In the genomic region with DNA sequence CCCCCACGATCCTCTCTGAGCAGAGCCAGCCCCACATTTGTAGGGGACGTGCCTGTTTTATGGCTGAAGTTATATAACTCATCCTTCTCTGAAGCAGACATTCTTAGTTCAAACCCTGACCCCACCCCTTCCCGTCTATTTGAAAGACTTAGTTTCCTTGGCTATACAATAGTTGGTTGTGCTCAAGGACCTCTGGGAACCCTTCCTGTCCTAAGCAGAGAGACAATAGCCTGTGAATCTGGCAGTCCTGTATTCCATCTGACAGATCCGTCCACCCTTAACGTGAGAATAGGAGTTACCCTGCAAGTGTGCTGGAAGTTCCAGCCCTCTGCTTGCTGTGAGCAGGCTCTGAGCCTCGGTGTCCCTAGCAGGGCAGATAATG, we compare ENCODE assay signal across 13 cellular contexts.
DNase-seq lines count a peak whose midpoint lies in the region; ATAC-seq, FAIRE-seq and TF ChIP-seq lines count a peak whose summit lies in the region.
"Had no signal": no experiment of that assay in that cellular context is flagged by ENCODE, and none has a peak within 500 bp of the region (broad histone marks: within the 10 kb centered on the region; RNA-seq: fewer than 3 reads in every experiment).

No MANE protein-coding gene starts in this region.

- H3K27me3 ChIP-seq in astrocyte (ENCODE audit: insufficient read depth, low read length): no peaks in the 10 kb centered on the region
- peaks cover 12% of the 10 kb centered on the region for H3K27me3 ChIP-seq in skeletal muscle satellite cell (ENCODE audit: control insufficient read depth, insufficient read depth, low read length)
- no peaks in the 10 kb centered on the region for H3K27me3 ChIP-seq in CD4-positive, alpha-beta memory T cell (ENCODE audit: insufficient read depth, low read length)
- H3K27me3 ChIP-seq: BE2C had no signal

- H3K4me3 Mint-ChIP-seq in Calu3 (ENCODE audit: low read depth, unreplicated experiment) (peak overlapping the region; percentile 12), astrocyte (ENCODE audit: unreplicated experiment) (no peak overlapping the region)
- no peak overlapping the region for H3K4me3 Mint-ChIP-seq in CD4-positive, alpha-beta memory T cell
- no peak overlapping the region for H3K4me3 Mint-ChIP-seq in activated CD4-positive, alpha-beta T cell treated with anti-CD3 and anti-CD28 coated beads, Interleukin-2, amount 10 ng/mL, durations not matched to agents 7 days and 5 days

- no peaks in the 10 kb centered on the region for H3K79me2 ChIP-seq in astrocyte (ENCODE audit: insufficient read depth, low read length)

- intact Hi-C loops in Calu3 (cut with micrococcal nuclease; ENCODE audit: unreplicated experiment): no loop called here
- intact Hi-C loops in kidney (cut with DNase I): no loop called here
- intact Hi-C loops in CD4-positive, alpha-beta memory T cell (cut with micrococcal nuclease): no loop called here

- ATAC-seq in HG03469 (IDR thresholded peaks at IDR 0.05; ENCODE audit: unreplicated experiment): no peak

- H3K9ac ChIP-seq in astrocyte (ENCODE audit: low read length) (no peak overlapping the region), kidney (ENCODE audit: low read length in 2 of 2) (no peak overlapping the region), skeletal muscle satellite cell (ENCODE audit: low read depth, low read length) (no peak overlapping the region)

- peak overlapping the region; percentile 88 for H3K27ac Mint-ChIP-seq in Calu3 (ENCODE audit: unreplicated experiment)
- no peak overlapping the region for H3K27ac Mint-ChIP-seq in astrocyte (ENCODE audit: unreplicated experiment)
- no peak overlapping the region for H3K27ac Mint-ChIP-seq in CD4-positive, alpha-beta memory T cell
- H3K27ac Mint-ChIP-seq in activated CD4-positive, alpha-beta T cell treated with anti-CD3 and anti-CD28 coated beads, Interleukin-2, amount 10 ng/mL, durations not matched to agents 7 days and 5 days: no peak overlapping the region

- H3K36me3 Mint-ChIP-seq in Calu3 (ENCODE audit: insufficient read depth, unreplicated experiment) (no peaks in the 10 kb centered on the region), astrocyte (ENCODE audit: low read depth, unreplicated experiment) (peaks cover 1% of the 10 kb centered on the region)
- no peaks in the 10 kb centered on the region for H3K36me3 Mint-ChIP-seq in CD4-positive, alpha-beta memory T cell
- H3K36me3 Mint-ChIP-seq in activated CD4-positive, alpha-beta T cell treated with anti-CD3 and anti-CD28 coated beads, Interleukin-2, amount 10 ng/mL, durations not matched to agents 7 days and 5 days (ENCODE audit: low read depth): no peaks in the 10 kb centered on the region

- peak overlapping the region; percentile 55 for H3K4me2 ChIP-seq in astrocyte (ENCODE audit: low read length)
- H3K4me2 ChIP-seq in skeletal muscle satellite cell (ENCODE audit: low read length): peak overlapping the region; percentile 10

- FAIRE-seq in astrocyte (lab: Jason Lieb, UNC) (no peak), kidney (lab: Jason Lieb, UNC) (no peak)

- peaks cover 13% of the 10 kb centered on the region for H3K4me1 ChIP-seq in astrocyte (ENCODE audit: insufficient read depth, low read length)
- peaks cover 0 to 5% of the 10 kb centered on the region in 2 donors for H3K4me1 ChIP-seq in kidney (ENCODE audit: control insufficient read depth in 1 of 2, insufficient read depth in 1 of 2, low read depth in 1 of 2, low read length in 2 of 2)
- H3K4me1 ChIP-seq in skeletal muscle satellite cell (ENCODE audit: control insufficient read depth, insufficient read depth, low read length): peaks cover 12% of the 10 kb centered on the region
- H3K4me1 ChIP-seq in CD4-positive, alpha-beta memory T cell (ENCODE audit: insufficient read depth, low read length): no peaks in the 10 kb centered on the region
- H3K4me1 ChIP-seq: BE2C had no signal

- H3K9me3 ChIP-seq in astrocyte (ENCODE audit: insufficient read depth, low read depth, low read length): no peaks in the 10 kb centered on the region
- no peaks in the 10 kb centered on the region for H3K9me3 ChIP-seq in kidney (ENCODE audit: control insufficient read depth in 1 of 2, low read length in 2 of 2)
- H3K9me3 ChIP-seq in skeletal muscle satellite cell (replicated peaks; ENCODE audit: low read length): no peaks in the 10 kb centered on the region
- H3K9me3 ChIP-seq in CD4-positive, alpha-beta memory T cell (ENCODE audit: control insufficient read depth in 1 of 2, low read length in 2 of 2): no peaks in the 10 kb centered on the region
- H3K9me3 ChIP-seq: BE2C had no signal

- POLR2A ChIA-PET in CD4-positive, alpha-beta memory T cell (lab: Charles Lee; ENCODE audit: partially characterized antibody): no interaction called here
- POLR2A ChIA-PET in activated CD4-positive, alpha-beta T cell treated with anti-CD3 and anti-CD28 coated beads, Interleukin-2, amount 10 ng/mL, durations not matched to agents 7 days and 5 days (lab: Charles Lee): no interaction called here

- no peak for TF ChIP-seq CTCF in Calu3 (IDR thresholded peaks at IDR 0.05; ENCODE audit: unreplicated experiment)
- no peak for TF ChIP-seq CTCF in astrocyte (IDR thresholded peaks at IDR 0.05; ENCODE audit: insufficient read depth, low read depth, low read length)
- TF ChIP-seq CTCF in kidney (IDR thresholded peaks at IDR 0.05; ENCODE audit: borderline replicate concordance, extremely low read depth, insufficient read depth): no peak

- H3K36me3 ChIP-seq in astrocyte (ENCODE audit: insufficient read depth, low read length) (no peaks in the 10 kb centered on the region), kidney (ENCODE audit: control insufficient read depth in 1 of 2, insufficient read depth in 2 of 2, low read length in 2 of 2) (no peaks in the 10 kb centered on the region), skeletal muscle satellite cell (ENCODE audit: insufficient read depth, low read length) (no peaks in the 10 kb centered on the region)
- H3K36me3 ChIP-seq in CD4-positive, alpha-beta memory T cell (ENCODE audit: insufficient read depth, low read length): no peaks in the 10 kb centered on the region
- H3K36me3 ChIP-seq: BE2C had no signal

- H3K4me3 ChIP-seq in astrocyte (ENCODE audit: insufficient read depth, low read depth, low read length) (no peak overlapping the region), kidney (ENCODE audit: low read length in 2 of 2) (no peak overlapping the region), skeletal muscle satellite cell (ENCODE audit: low read length) (no peak overlapping the region)
- no peak overlapping the region for H3K4me3 ChIP-seq in CD4-positive, alpha-beta memory T cell (ENCODE audit: low read length in 2 of 2)

- BruUV-seq in Calu3 (replicated peaks; lab: Mats Ljungman, UMichigan): TSS peak; percentile 71

- H3K27ac ChIP-seq in astrocyte (ENCODE audit: low read depth, low read length) (peak overlapping the region; percentile 47), kidney (ENCODE audit: low read depth in 2 of 2, low read length in 2 of 2) (peak overlapping the region; percentile 9 to 52)
- no peak overlapping the region for H3K27ac ChIP-seq in CD4-positive, alpha-beta memory T cell (ENCODE audit: low read depth, low read length)

- H3K27me3 Mint-ChIP-seq in Calu3 (ENCODE audit: unreplicated experiment): no peaks in the 10 kb centered on the region
- peaks cover 2% of the 10 kb centered on the region for H3K27me3 Mint-ChIP-seq in astrocyte (ENCODE audit: low read depth, unreplicated experiment)
- H3K27me3 Mint-ChIP-seq in CD4-positive, alpha-beta memory T cell: peaks cover 0 to 1% of the 10 kb centered on the region in 2 donors
- H3K27me3 Mint-ChIP-seq in activated CD4-positive, alpha-beta T cell treated with anti-CD3 and anti-CD28 coated beads, Interleukin-2, amount 10 ng/mL, durations not matched to agents 7 days and 5 days: peaks cover 4% of the 10 kb centered on the region

- peaks cover 35% of the 10 kb centered on the region for H3K4me1 Mint-ChIP-seq in Calu3 (ENCODE audit: low read depth, unreplicated experiment)
- H3K4me1 Mint-ChIP-seq in astrocyte (ENCODE audit: low read depth, unreplicated experiment): peaks cover 15% of the 10 kb centered on the region
- no peaks in the 10 kb centered on the region for H3K4me1 Mint-ChIP-seq in CD4-positive, alpha-beta memory T cell
- H3K4me1 Mint-ChIP-seq in activated CD4-positive, alpha-beta T cell treated with anti-CD3 and anti-CD28 coated beads, Interleukin-2, amount 10 ng/mL, durations not matched to agents 7 days and 5 days: no peaks in the 10 kb centered on the region

- peak overlapping the region; percentile 68 for H2AFZ ChIP-seq in astrocyte (ENCODE audit: low read depth, low read length)

- no peaks in the 10 kb centered on the region for H4K20me1 ChIP-seq in astrocyte (ENCODE audit: insufficient read depth, low read length)

- H3K9me3 Mint-ChIP-seq in Calu3 (ENCODE audit: low read depth, unreplicated experiment) (peaks cover 4% of the 10 kb centered on the region), astrocyte (ENCODE audit: unreplicated experiment) (peaks cover 5% of the 10 kb centered on the region)
- H3K9me3 Mint-ChIP-seq in CD4-positive, alpha-beta memory T cell: peaks cover 0 to 11% (median 3%) of the 10 kb centered on the region in 8 donors
- peaks cover 4% of the 10 kb centered on the region for H3K9me3 Mint-ChIP-seq in activated CD4-positive, alpha-beta T cell treated with anti-CD3 and anti-CD28 coated beads, Interleukin-2, amount 10 ng/mL, durations not matched to agents 7 days and 5 days

- DNase-seq in Calu3 (no peak), astrocyte (ENCODE audit: low read depth) (no peak), kidney (no peak)
- DNase-seq in central memory CD4-positive, alpha-beta T cell: no peak
- no peak for DNase-seq in CD4-positive, alpha-beta memory T cell
- DNase-seq in activated CD4-positive, alpha-beta T cell treated with anti-CD3 and anti-CD28 coated beads, Interleukin-2, amount 10 ng/mL, durations not matched to agents 7 days and 5 days: no peak
- DNase-seq: activated CD8-positive, alpha-beta memory T cell treated with anti-CD3 and anti-CD28 coated beads, Interleukin-2, amount 50 U/mL, for 48 hours; BE2C; GDM1; MV-4-11; NCI-H510A treated with DMSO at 0.1 percent for 48 hours had no signal

- CTCF ChIA-PET in Calu3 (lab: Charles Lee): interaction anchor here (1.0 to 1.3 kb wide), 3 partner anchors 8 to 57 kb away, joined by 3 to 5 read pairs (median 3); no protein-coding TSS in a partner anchor
- CTCF ChIA-PET in CD4-positive, alpha-beta memory T cell (lab: Charles Lee; ENCODE audit: partially characterized antibody): no interaction called here
- CTCF ChIA-PET in activated CD4-positive, alpha-beta T cell treated with anti-CD3 and anti-CD28 coated beads, Interleukin-2, amount 10 ng/mL, durations not matched to agents 7 days and 5 days (lab: Charles Lee): no interaction called here
